Comparison of ENCODE assay signal across 20 cellular contexts in genomic region chr7:47471831-47472230, GRCh38.
DNase-seq lines count a peak whose midpoint lies in the region; ATAC-seq and TF ChIP-seq lines count a peak whose summit lies in the region.
"Had no signal": no experiment of that assay in that cellular context is flagged by ENCODE, and none has a peak within 500 bp of the region (broad histone marks: within the 10 kb centered on the region; RNA-seq: fewer than 3 reads in every experiment).

No MANE protein-coding gene starts in this region.

- peaks cover 9% of the 10 kb centered on the region for H3K27me3 Mint-ChIP-seq in neural progenitor cell (ENCODE audit: insufficient read depth, low read depth)
- H3K27me3 Mint-ChIP-seq: activated B cell treated with CpG ODN at 0.5 μM for 24 hours; activated CD4-positive, alpha-beta memory T cell treated with anti-CD3 and anti-CD28 coated beads for 36 hours; stimulated activated naive B cell treated with anti-CD40 and anti-IgM and Interleukin-4, amounts not matched to agents 10 μg/mL and 1 μg/mL and 100 μg/mL, for 72 hours had no signal

- peaks cover 28% of the 10 kb centered on the region for H3F3A ChIP-seq in neural progenitor cell (ENCODE audit: low read depth)

- H3K4me1 ChIP-seq in body of pancreas (peaks cover 98% of the 10 kb centered on the region), neural progenitor cell (peaks cover 19% of the 10 kb centered on the region), subcutaneous abdominal adipose tissue (ENCODE audit: control insufficient read depth in 5 of 5, insufficient read depth in 5 of 5, low read length in 5 of 5) (peaks cover 5 to 51% (median 46%) of the 10 kb centered on the region in 5 donors)

- no peak overlapping the region for H3K9ac ChIP-seq in neural progenitor cell
- H3K9ac ChIP-seq in subcutaneous abdominal adipose tissue (ENCODE audit: low read length in 5 of 5), result peak overlapping the region in 1 of 5 donors; percentile 63

- H3K4me3 ChIP-seq in body of pancreas, result no peak overlapping the region
- no peak overlapping the region for H3K4me3 ChIP-seq in neural progenitor cell
- no peak overlapping the region for H3K4me3 ChIP-seq in subcutaneous abdominal adipose tissue (ENCODE audit: low read depth in 1 of 5, low read length in 5 of 5)
- H3K4me3 ChIP-seq in coronary artery, result no peak overlapping the region
- H3K4me3 ChIP-seq: GM23338 had no signal

- H3K27me3 ChIP-seq in body of pancreas (no peaks in the 10 kb centered on the region), neural progenitor cell (no peaks in the 10 kb centered on the region), subcutaneous abdominal adipose tissue (ENCODE audit: control insufficient read depth in 5 of 5, insufficient read depth in 4 of 5, low read length in 5 of 5) (no peaks in the 10 kb centered on the region)

- H2AFZ ChIP-seq in neural progenitor cell (replicated peaks), result no peak overlapping the region
- H2AFZ ChIP-seq: GM23338 had no signal

- H3K9me3 Mint-ChIP-seq in neural progenitor cell, result peaks cover 10% of the 10 kb centered on the region
- H3K9me3 Mint-ChIP-seq: activated B cell treated with CpG ODN at 0.5 μM for 24 hours; activated CD4-positive, alpha-beta memory T cell treated with anti-CD3 and anti-CD28 coated beads for 36 hours; GM23338; stimulated activated naive B cell treated with anti-CD40 and anti-IgM and Interleukin-4, amounts not matched to agents 10 μg/mL and 1 μg/mL and 100 μg/mL, for 72 hours had no signal

- intact Hi-C loops in body of pancreas (cut with DNase I), result loop anchor here (10.0 kb wide), 1 partner anchor 103 kb away; no protein-coding TSS in a partner anchor

- TF ChIP-seq CTCF in body of pancreas (IDR thresholded peaks at IDR 0.05), result no peak
- no peak for TF ChIP-seq CTCF in neural progenitor cell (IDR thresholded peaks at IDR 0.05)
- no peak for TF ChIP-seq CTCF in coronary artery (IDR thresholded peaks at IDR 0.05)

- 67 to 75% methylated on average over 3 of the region's 3 CpGs for WGBS in body of pancreas, 2 donors

- H3K27ac ChIP-seq in body of pancreas (peak overlapping the region; percentile 89 to 97 (median 91)), neural progenitor cell (no peak overlapping the region), subcutaneous abdominal adipose tissue (ENCODE audit: low read depth, low read length) (peak overlapping the region; percentile 85), coronary artery (peak overlapping the region in 1 of 2 donors; percentile 92)
- H3K27ac ChIP-seq: HL-60 had no signal

- no peak for TF ChIP-seq POLR2A in body of pancreas (IDR thresholded peaks at IDR 0.05)

- no peaks in the 10 kb centered on the region for H3K9me3 ChIP-seq in body of pancreas
- H3K9me3 ChIP-seq in neural progenitor cell (ENCODE audit: low read depth), result no peaks in the 10 kb centered on the region
- H3K9me3 ChIP-seq in subcutaneous abdominal adipose tissue (ENCODE audit: control insufficient read depth in 5 of 5, low read length in 5 of 5), result no peaks in the 10 kb centered on the region

- peaks cover 30% of the 10 kb centered on the region for H3K4me1 Mint-ChIP-seq in neural progenitor cell

- H3K4me3 Mint-ChIP-seq in neural progenitor cell, result no peak overlapping the region
- H3K4me3 Mint-ChIP-seq: activated B cell treated with CpG ODN at 0.5 μM for 24 hours; activated CD4-positive, alpha-beta memory T cell treated with anti-CD3 and anti-CD28 coated beads for 36 hours; GM23338; stimulated activated naive B cell treated with anti-CD40 and anti-IgM and Interleukin-4, amounts not matched to agents 10 μg/mL and 1 μg/mL and 100 μg/mL, for 72 hours had no signal

- H3K36me3 ChIP-seq in body of pancreas (replicated peaks in 1 of 2; ENCODE audit: insufficient read depth in 1 of 2, low read depth in 2 of 2) (no peaks in the 10 kb centered on the region), neural progenitor cell (no peaks in the 10 kb centered on the region), subcutaneous abdominal adipose tissue (ENCODE audit: control insufficient read depth in 5 of 5, insufficient read depth in 5 of 5, low read length in 5 of 5) (peaks cover 0 to 13% (median 2%) of the 10 kb centered on the region in 5 donors)

- peaks cover 28% of the 10 kb centered on the region for H4K20me1 ChIP-seq in neural progenitor cell (ENCODE audit: low read depth)

- ATAC-seq in body of pancreas (no peak), GM21825 (IDR thresholded peaks at IDR 0.05; ENCODE audit: unreplicated experiment) (no peak), HG02973 (IDR thresholded peaks at IDR 0.05; ENCODE audit: unreplicated experiment) (no peak)
- ATAC-seq: stimulated activated naive B cell treated with anti-CD40 and anti-IgM and Interleukin-4, amounts not matched to agents 10 μg/mL and 1 μg/mL and 100 μg/mL, for 72 hours had no signal

- peaks cover 6% of the 10 kb centered on the region for H3K79me2 ChIP-seq in neural progenitor cell (ENCODE audit: low read depth)

- H3K36me3 Mint-ChIP-seq in neural progenitor cell, result peaks cover 4% of the 10 kb centered on the region
- H3K36me3 Mint-ChIP-seq: activated CD4-positive, alpha-beta memory T cell treated with anti-CD3 and anti-CD28 coated beads for 36 hours had no signal

- H3K27ac Mint-ChIP-seq in neural progenitor cell, result peak overlapping the region; percentile 3
- H3K27ac Mint-ChIP-seq: activated B cell treated with CpG ODN at 0.5 μM for 24 hours; activated CD4-positive, alpha-beta memory T cell treated with anti-CD3 and anti-CD28 coated beads for 36 hours; GM23338; stimulated activated naive B cell treated with anti-CD40 and anti-IgM and Interleukin-4, amounts not matched to agents 10 μg/mL and 1 μg/mL and 100 μg/mL, for 72 hours had no signal

- H3K4me2 ChIP-seq in neural progenitor cell, result peak overlapping the region; percentile 54

- DNase-seq in DMS53 (lab: John Stamatoyannopoulos, UW) (peak; percentile 58), DMS53 treated with DMSO at 0.1 percent for 48 hours (lab: John Stamatoyannopoulos, UW; ENCODE audit: unreplicated experiment) (no peak), body of pancreas (no peak), neural progenitor cell (ENCODE audit: low spot score) (no peak), coronary artery (ENCODE audit: low spot score) (no peak)
- DNase-seq: 8988T; activated B cell treated with CpG ODN at 0.5 μM for 24 hours; activated CD4-positive, alpha-beta memory T cell treated with anti-CD3 and anti-CD28 coated beads for 36 hours; activated gamma-delta T cell; cortex of kidney; IMR-90; NCI-H2171 treated with DMSO at 0.1 percent for 48 hours; NCI-H524 treated with DMSO at 0.1 percent for 48 hours; stimulated activated naive B cell treated with anti-CD40 and anti-IgM and Interleukin-4, amounts not matched to agents 10 μg/mL and 1 μg/mL and 100 μg/mL, for 72 hours; T-helper 9 cell had no signal
